ENCODE assay signal across 16 cellular contexts in the genomic region with DNA sequence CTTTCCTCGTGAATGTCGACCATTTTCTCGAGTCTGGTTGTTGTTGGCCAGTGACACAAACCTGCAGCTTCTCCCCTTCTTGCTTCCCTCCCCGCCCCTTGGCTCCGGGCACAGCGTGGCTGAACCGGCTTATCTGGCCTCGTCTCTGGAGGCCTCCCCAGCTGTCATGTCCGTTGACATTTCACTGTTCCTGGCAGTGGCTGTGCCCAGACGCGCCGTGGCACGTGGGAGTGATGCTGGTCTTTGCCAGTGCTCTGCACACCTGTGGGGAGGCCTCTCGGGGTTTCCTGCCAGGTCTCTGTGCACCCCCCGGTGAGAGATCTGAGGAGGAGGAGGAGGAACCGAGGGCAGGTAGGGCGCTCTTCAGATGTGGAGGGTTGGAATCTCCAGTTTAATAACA. TPM values are rescaled to one million over a fixed set of nuclear protein-coding genes. Genes with fewer than 3 reads are reported as not detected.
DNase-seq lines count a peak whose midpoint lies in the region; ATAC-seq, FAIRE-seq and TF ChIP-seq lines count a peak whose summit lies in the region.
"Had no signal": no experiment of that assay in that cellular context is flagged by ENCODE, and none has a peak within 500 bp of the region (broad histone marks: within the 10 kb centered on the region; RNA-seq: fewer than 3 reads in every experiment).

No MANE protein-coding gene starts in this region.

- H3K36me3 ChIP-seq in bronchial epithelial cell (ENCODE audit: control insufficient read depth, insufficient read depth, low read length) (peaks cover 10% of the 10 kb centered on the region), HepG2 (replicated peaks in 1 of 2; ENCODE audit: control insufficient read depth in 1 of 2, insufficient read depth in 2 of 2, low read length in 2 of 2) (peaks cover 0 to 6% of the 10 kb centered on the region in 2 experiments; a peak in 4 of 5 replicates), thoracic aorta (no peaks in the 10 kb centered on the region)

- H4K20me1 ChIP-seq in HepG2 (ENCODE audit: insufficient read depth, low read length) = peaks cover 35% of the 10 kb centered on the region

- H3K36me3 Mint-ChIP-seq in activated CD4-positive, alpha-beta T cell treated with anti-CD3 and anti-CD28 coated beads for 36 hours (ENCODE audit: low read depth) = peaks cover 16% of the 10 kb centered on the region

- POLR2A ChIA-PET in activated CD4-positive, alpha-beta T cell treated with anti-CD3 and anti-CD28 coated beads for 36 hours (lab: Charles Lee) = no interaction called here
- POLR2A ChIA-PET in HepG2 (lab: Yijun Ruan, JAX) = interaction anchor here (1.1 to 4.3 kb wide), 2 partner anchors 18 to 19 kb away, joined by 7 to 50 read pairs; no protein-coding TSS in a partner anchor

- peak overlapping the region; percentile 86 for H3K4me2 ChIP-seq in HepG2 (ENCODE audit: low read depth, low read length)
- H3K4me2 ChIP-seq: A549 had no signal

- H3K4me3 ChIP-seq in bronchial epithelial cell (ENCODE audit: low read depth, low read length) (no peak overlapping the region), HepG2 (replicated peaks in 1 of 3; ENCODE audit: insufficient read depth in 1 of 3, low read depth in 2 of 3, low read length in 3 of 3) (peak overlapping the region in 1 of 3 experiments; percentile 31; a peak in 1 of 6 replicates), thoracic aorta (peak overlapping the region; percentile 33)
- H3K4me3 ChIP-seq: A549 had no signal

- H3K27ac Mint-ChIP-seq in activated CD4-positive, alpha-beta T cell treated with anti-CD3 and anti-CD28 coated beads for 36 hours = peak overlapping the region; percentile 82

- peaks cover 97% of the 10 kb centered on the region for H3K79me2 ChIP-seq in HepG2 (ENCODE audit: insufficient read depth, low read length)

- H3K9me3 ChIP-seq in HepG2 (ENCODE audit: low read length) = no peaks in the 10 kb centered on the region
- H3K9me3 ChIP-seq in thoracic aorta = no peaks in the 10 kb centered on the region
- H3K9me3 ChIP-seq: A549 had no signal

- TF ChIP-seq EP300 in HepG2 (IDR thresholded peaks at IDR 0.05; ENCODE audit: low read depth in 2 of 2, low read length in 2 of 2) = no peak
- no peak for TF ChIP-seq EP300 in HepG2 (CRISPR knock-in tag; IDR thresholded peaks at IDR 0.05; ENCODE audit: borderline replicate concordance)

- 87% methylated on average over 17 of the region's 17 CpGs for WGBS in HepG2 (ENCODE audit: low lambda C conversion rate)

- H3K9me3 Mint-ChIP-seq in activated CD4-positive, alpha-beta T cell treated with anti-CD3 and anti-CD28 coated beads for 36 hours (ENCODE audit: low read depth) = peaks cover 4% of the 10 kb centered on the region
- H3K9me3 Mint-ChIP-seq: neural crest cell; stimulated activated naive CD8-positive, alpha-beta T cell treated with anti-CD3 and anti-CD28 coated beads, Interleukin-15, amount 100 ng/mL, for 72 hours had no signal

- no peak for TF ChIP-seq POLR2A in HepG2 (IDR thresholded peaks at IDR 0.05; ENCODE audit: insufficient read depth in 1 of 2, low read depth in 2 of 2, low read length in 2 of 2)

- peak overlapping the region; percentile 65; the same call in 1 of the 2 replicates for H3K9ac ChIP-seq in HepG2 (ENCODE audit: insufficient read depth, low read depth, low read length)

- H3K4me3 Mint-ChIP-seq in activated CD4-positive, alpha-beta T cell treated with anti-CD3 and anti-CD28 coated beads for 36 hours = no peak overlapping the region

- no TSS peak for BruUV-seq in HepG2 (replicated peaks; lab: Mats Ljungman, UMichigan)

- peak overlapping the region; percentile 76 for H3K27ac ChIP-seq in HepG2 (ENCODE audit: extremely low read length, insufficient read depth, low read length)
- no peak overlapping the region for H3K27ac ChIP-seq in thoracic aorta
- H3K27ac ChIP-seq: A549 had no signal

- no peaks in the 10 kb centered on the region for H3K27me3 ChIP-seq in bronchial epithelial cell (ENCODE audit: control insufficient read depth, insufficient read depth, low read length)
- H3K27me3 ChIP-seq in HepG2 (ENCODE audit: control insufficient read depth in 1 of 2, insufficient read depth in 2 of 2, low read length in 2 of 2) = no peaks in the 10 kb centered on the region
- no peaks in the 10 kb centered on the region for H3K27me3 ChIP-seq in thoracic aorta (replicated peaks; ENCODE audit: insufficient read depth)

- peak; percentile 32 for DNase-seq in activated CD4-positive, alpha-beta T cell treated with anti-CD3 and anti-CD28 coated beads for 36 hours
- DNase-seq in activated CD4-positive, alpha-beta T cell treated with anti-CD3 and anti-CD28 coated beads for 4 hours = no peak
- DNase-seq in bronchial epithelial cell (ENCODE audit: low read depth) (peak; percentile 38), HepG2 (ENCODE audit: low spot score) (no peak), thoracic aorta (ENCODE audit: low spot score) (no peak), NCI-H748 (lab: John Stamatoyannopoulos, UW; ENCODE audit: unreplicated experiment) (no peak)
- DNase-seq: activated CD4-positive, CD25-positive, alpha-beta regulatory T cell; activated effector memory CD4-positive, alpha-beta T cell treated with Interleukin-2 at 50 U/mL for 16 hours; NCI-H510A treated with DMSO at 0.1 percent for 48 hours; stimulated activated CD4-positive, alpha-beta T cell treated with anti-CD3 and anti-CD28 coated beads, Interleukin-1b, Interleukin-23, amount 100 ng/mL, for 48 hours; stimulated activated naive CD8-positive, alpha-beta T cell treated with anti-CD3 and anti-CD28 coated beads, Interleukin-15, amount 100 ng/mL, for 72 hours had no signal

- no peaks in the 10 kb centered on the region for H3K27me3 Mint-ChIP-seq in activated CD4-positive, alpha-beta T cell treated with anti-CD3 and anti-CD28 coated beads for 36 hours
- H3K27me3 Mint-ChIP-seq: stimulated activated naive CD8-positive, alpha-beta T cell treated with anti-CD3 and anti-CD28 coated beads, Interleukin-15, amount 100 ng/mL, for 72 hours had no signal

- H3K4me1 ChIP-seq in HepG2 (ENCODE audit: insufficient read depth, low read length) (peaks cover 84% of the 10 kb centered on the region), thoracic aorta (ENCODE audit: control insufficient read depth in 1 of 2, low read depth in 2 of 2) (peaks cover 50 to 96% of the 10 kb centered on the region in 2 donors)
- H3K4me1 ChIP-seq: A549 had no signal

- TF ChIP-seq CTCF in bronchial epithelial cell (IDR thresholded peaks at IDR 0.05; ENCODE audit: insufficient read depth, low read length, severe bottlenecking) (no peak), HepG2 (CRISPR knock-in tag; IDR thresholded peaks at IDR 0.05) (no peak), thoracic aorta (IDR thresholded peaks at IDR 0.05) (no peak)

- CTCF ChIA-PET in activated CD4-positive, alpha-beta T cell treated with anti-CD3 and anti-CD28 coated beads for 36 hours (lab: Charles Lee) = no interaction called here
- CTCF ChIA-PET in HepG2 (lab: Yijun Ruan, JAX; ENCODE audit: low intra/inter-chr PET ratio, low total read pairs) = no interaction called here

- ATAC-seq in activated CD4-positive, alpha-beta T cell treated with anti-CD3 and anti-CD28 coated beads for 36 hours = no peak
- ATAC-seq in HepG2 = no peak
- ATAC-seq in thoracic aorta (ENCODE audit: insufficient number of reproducible peaks, low FRiP score, low read depth) = no peak
- ATAC-seq in HG02973 (IDR thresholded peaks at IDR 0.05; ENCODE audit: unreplicated experiment) = no peak
- no peak for ATAC-seq in HG02840 (IDR thresholded peaks at IDR 0.05; ENCODE audit: low FRiP score, unreplicated experiment)
- ATAC-seq: A549; stimulated activated naive CD8-positive, alpha-beta T cell treated with anti-CD3 and anti-CD28 coated beads, Interleukin-15, amount 100 ng/mL, for 72 hours had no signal

- H2AFZ ChIP-seq in HepG2 (ENCODE audit: low read length) = no peak overlapping the region

- no peak for TF ChIP-seq RAD21 in HepG2 (CRISPR knock-in tag; IDR thresholded peaks at IDR 0.05)

- in situ Hi-C loops in HepG2 (cut with HindIII; ENCODE audit: extremely low pct_ligation_motif_present, low pct_unique_long_range_greater_than_20kb) = no loop called here

- peaks cover 46% of the 10 kb centered on the region for H3K4me1 Mint-ChIP-seq in activated CD4-positive, alpha-beta T cell treated with anti-CD3 and anti-CD28 coated beads for 36 hours

- FAIRE-seq in bronchial epithelial cell (lab: Jason Lieb, UNC) = peak; percentile 72
- FAIRE-seq in HepG2 (lab: Jason Lieb, UNC) = no peak
- FAIRE-seq: A549, colon had no signal

- intact Hi-C loops in activated CD4-positive, alpha-beta T cell treated with anti-CD3 and anti-CD28 coated beads for 36 hours (cut with DNase I, micrococcal nuclease) = loop anchor here in 1 of 2 experiments (10.0 kb wide), 1 partner anchor 333 kb away; the partner anchor contains the start of gene PRXL2B
- intact Hi-C loops in HepG2 (cut with micrococcal nuclease; ENCODE audit: unreplicated experiment) = no loop called here

RNA-seq across cellular contexts. Expression of gene SKI, which starts 23.7 kb away (rescaled TPM):
- 10 to 100 TPM; 28.7 to 34.0 TPM for total RNA-seq in activated CD4-positive, alpha-beta T cell treated with anti-CD3 and anti-CD28 coated beads for 36 hours
- total RNA-seq in bronchial epithelial cell = 8.4 and 9.2 TPM in 2 replicates
- 6.9 and 9.6 TPM in 2 replicates for total RNA-seq in HepG2 (2016; rRNA removed; fragmentation: Illumina TruSeq; extraction: Trizol)
- total RNA-seq in HepG2 (2016; cell fraction: cytosol; rRNA removed; fragmentation: Illumina TruSeq; extraction: Trizol; ENCODE audit: low read depth) = 3.4 and 6.3 TPM in 2 replicates
- 7.7 and 7.9 TPM in 2 replicates for total RNA-seq in HepG2 (2016; cell fraction: insoluble cytoplasmic fraction; rRNA removed; fragmentation: Illumina TruSeq; extraction: Trizol)
- total RNA-seq in HepG2 (2016; cell fraction: membrane; rRNA removed; fragmentation: Illumina TruSeq; extraction: Trizol) = 4.6 and 5.7 TPM in 2 replicates
- total RNA-seq in HepG2 (2016; cell fraction: nucleus; rRNA removed; fragmentation: Illumina TruSeq; extraction: Trizol) = 10.6 and 12.2 TPM in 2 replicates
- polyA plus RNA-seq in HepG2 (2011; rRNA removed) = 4.7 and 5.9 TPM in 2 replicates
- polyA plus RNA-seq in HepG2 (2011; cell fraction: cytosol; rRNA removed) = 3.8 and 4.2 TPM in 2 replicates
- polyA plus RNA-seq in HepG2 (2011; cell fraction: nucleus; rRNA removed) = 20.3 and 21.2 TPM in 2 replicates
- polyA plus RNA-seq in HepG2 (2012) = 10.1 and 12.3 TPM in 2 replicates
- polyA plus RNA-seq in HepG2 (2016; cell fraction: cytosol; fragmentation: Illumina TruSeq; extraction: Trizol; ENCODE audit: low read depth) = 0.60 and 0.83 TPM in 2 replicates
- polyA plus RNA-seq in HepG2 (2016; cell fraction: insoluble cytoplasmic fraction; fragmentation: Illumina TruSeq; extraction: Trizol; ENCODE audit: low read depth) = 16.7 and 23.3 TPM in 2 replicates
- polyA plus RNA-seq in HepG2 (2016; cell fraction: membrane; fragmentation: Illumina TruSeq; extraction: Trizol; ENCODE audit: low read depth) = 3.7 and 4.4 TPM in 2 replicates
- polyA plus RNA-seq in HepG2 (2016; cell fraction: nucleus; fragmentation: Illumina TruSeq; extraction: Trizol; ENCODE audit: insufficient read depth, low read depth) = 33.8 and 34.3 TPM in 2 replicates
- 4.4 and 14.7 TPM in 2 replicates for polyA minus RNA-seq in HepG2 (2011; rRNA and poly(A)+ RNA removed; ENCODE audit: low replicate concordance)
- 16.7 and 22.2 TPM in 2 replicates for polyA minus RNA-seq in HepG2 (2011; cell fraction: cytosol; rRNA and poly(A)+ RNA removed)
- 10.9 and 12.1 TPM in 2 replicates for polyA minus RNA-seq in HepG2 (2011; cell fraction: nucleus; rRNA and poly(A)+ RNA removed)
- 100 to 1,000 TPM; 135 to 138 TPM for total RNA-seq in thoracic aorta

RNA-seq across cellular contexts. Expression of gene FAAP20, which starts 57.2 kb away (rescaled TPM):
- 10 to 100 TPM; 69.7 to 84.4 TPM for total RNA-seq in activated CD4-positive, alpha-beta T cell treated with anti-CD3 and anti-CD28 coated beads for 36 hours
- 14.2 and 15.0 TPM in 2 replicates for total RNA-seq in bronchial epithelial cell
- total RNA-seq in HepG2 (2016; rRNA removed; fragmentation: Illumina TruSeq; extraction: Trizol) = 10.4 and 10.8 TPM in 2 replicates
- total RNA-seq in HepG2 (2016; cell fraction: cytosol; rRNA removed; fragmentation: Illumina TruSeq; extraction: Trizol; ENCODE audit: low read depth) = 25.8 and 31.3 TPM in 2 replicates
- 9.1 and 10.5 TPM in 2 replicates for total RNA-seq in HepG2 (2016; cell fraction: insoluble cytoplasmic fraction; rRNA removed; fragmentation: Illumina TruSeq; extraction: Trizol)
- 30.5 and 36.7 TPM in 2 replicates for total RNA-seq in HepG2 (2016; cell fraction: membrane; rRNA removed; fragmentation: Illumina TruSeq; extraction: Trizol)
- total RNA-seq in HepG2 (2016; cell fraction: nucleus; rRNA removed; fragmentation: Illumina TruSeq; extraction: Trizol) = 7.4 and 9.0 TPM in 2 replicates
- polyA plus RNA-seq in HepG2 (2011; rRNA removed) = 9.6 and 14.4 TPM in 2 replicates
- 8.7 and 21.7 TPM in 2 replicates for polyA plus RNA-seq in HepG2 (2011; cell fraction: cytosol; rRNA removed)
- 37.4 and 44.6 TPM in 2 replicates for polyA plus RNA-seq in HepG2 (2011; cell fraction: nucleus; rRNA removed)
- 24.2 and 24.5 TPM in 2 replicates for polyA plus RNA-seq in HepG2 (2012)
- polyA plus RNA-seq in HepG2 (2016; cell fraction: cytosol; fragmentation: Illumina TruSeq; extraction: Trizol; ENCODE audit: low read depth) = 237 and 239 TPM in 2 replicates
- polyA plus RNA-seq in HepG2 (2016; cell fraction: insoluble cytoplasmic fraction; fragmentation: Illumina TruSeq; extraction: Trizol; ENCODE audit: low read depth) = 38.7 and 46.2 TPM in 2 replicates
- polyA plus RNA-seq in HepG2 (2016; cell fraction: membrane; fragmentation: Illumina TruSeq; extraction: Trizol; ENCODE audit: low read depth) = 156 and 163 TPM in 2 replicates
- polyA plus RNA-seq in HepG2 (2016; cell fraction: nucleus; fragmentation: Illumina TruSeq; extraction: Trizol; ENCODE audit: insufficient read depth, low read depth) = 44.5 and 50.9 TPM in 2 replicates
- polyA minus RNA-seq in HepG2 (2011; rRNA and poly(A)+ RNA removed; ENCODE audit: low replicate concordance) = 3.5 and 6.2 TPM in 2 replicates
- polyA minus RNA-seq in HepG2 (2011; cell fraction: cytosol; rRNA and poly(A)+ RNA removed) = 5.6 and 7.3 TPM in 2 replicates
- 6.3 and 6.6 TPM in 2 replicates for polyA minus RNA-seq in HepG2 (2011; cell fraction: nucleus; rRNA and poly(A)+ RNA removed)
- total RNA-seq in thoracic aorta = 10 to 100 TPM; 29.1 to 52.6 TPM

Comparison
In these comparisons a context has a peak if more than half of its experiments do, and no peak if none do; other contexts are left out.
1. DNase-seq: peak in activated CD4-positive, alpha-beta T cell treated with anti-CD3 and anti-CD28 coated beads for 36 hours (single experiment) and bronchial epithelial cell (single experiment); none in activated CD4-positive, alpha-beta T cell treated with anti-CD3 and anti-CD28 coated beads for 4 hours (0 of 2), HepG2 (single experiment), thoracic aorta (single experiment) and NCI-H748 (single experiment).